Comparison of ENCODE assay signal across 8 cellular contexts in the genomic region with DNA sequence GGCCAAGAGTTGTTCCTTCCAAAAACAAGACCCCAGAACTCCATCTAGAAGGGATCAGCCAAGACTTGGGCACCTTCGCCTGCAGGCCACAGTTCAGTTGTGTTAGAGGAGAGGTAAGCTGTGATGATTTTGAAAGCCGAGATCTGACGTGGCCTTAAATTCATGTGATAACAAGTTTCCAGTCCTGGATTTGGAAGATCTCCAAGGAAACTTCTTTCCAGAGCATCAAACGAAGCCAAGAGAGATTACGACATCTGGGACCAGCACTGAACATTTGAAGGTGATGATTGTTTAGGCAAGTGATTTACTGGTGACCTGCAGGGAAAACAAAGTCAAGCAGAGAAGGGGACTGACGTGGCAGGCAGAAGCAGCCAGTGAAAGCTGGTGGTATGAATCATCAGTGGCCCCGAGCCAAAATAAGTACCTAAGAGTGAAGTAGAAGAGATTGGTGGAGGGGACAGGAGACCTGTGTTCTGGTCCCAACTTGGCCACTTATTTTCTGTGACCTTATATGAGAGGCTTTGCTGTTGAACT.
DNase-seq lines count a peak whose midpoint lies in the region; ATAC-seq and TF ChIP-seq lines count a peak whose summit lies in the region.

No MANE protein-coding gene starts in this region.

- TF ChIP-seq CTCF in RWPE1 (conservative IDR thresholded peaks at IDR 0.05; ENCODE audit: low read depth), result no peak
- no peak for TF ChIP-seq CTCF in MM.1S (IDR thresholded peaks at IDR 0.05; ENCODE audit: low read length)
- TF ChIP-seq CTCF in A673 (conservative IDR thresholded peaks at IDR 0.05; ENCODE audit: low read depth, low read length), result no peak

- H3K9me3 ChIP-seq in MM.1S (replicated peaks; ENCODE audit: insufficient read depth, low read length) (no peaks in the 10 kb centered on the region), A673 (ENCODE audit: low read depth, low read length, poor library complexity, severe bottlenecking) (no peaks in the 10 kb centered on the region)

- H3K27ac ChIP-seq in RWPE1 (peak overlapping the region; percentile 65), MM.1S (ENCODE audit: low read length) (no peak overlapping the region), A673 (ENCODE audit: low read depth, low read length, poor library complexity, severe bottlenecking) (no peak overlapping the region)

- DNase-seq in ELF-1 (ENCODE audit: low read depth, low spot score), result peak; percentile 29
- DNase-seq in HCEC 1CT, result peak; percentile 92
- peak; percentile 86 for DNase-seq in RWPE1 (ENCODE audit: low spot score)
- DNase-seq in iris pigment epithelial cell (ENCODE audit: low read depth), result peak; percentile 89
- DNase-seq in MM.1S, result no peak
- DNase-seq in GF-D8 (lab: John Stamatoyannopoulos, UW), result no peak
- no peak for DNase-seq in A673 (ENCODE audit: low spot score)

- H3K4me1 ChIP-seq in MM.1S (ENCODE audit: low read length) (no peaks in the 10 kb centered on the region), A673 (ENCODE audit: insufficient read depth, low read length, poor library complexity, severe bottlenecking) (no peaks in the 10 kb centered on the region)

- POLR2A ChIA-PET in RWPE1 (lab: Yijun Ruan, JAX; ENCODE audit: low non-redundant PET) (no interaction called here), A673 (lab: Charles Lee; ENCODE audit: low non-redundant PET) (no interaction called here)

- H3F3A ChIP-seq in MM.1S (ENCODE audit: insufficient read depth, low read length), result no peaks in the 10 kb centered on the region

- H3K9me2 ChIP-seq in MM.1S (replicated peaks; ENCODE audit: insufficient read depth, low read length), result no peaks in the 10 kb centered on the region

- CTCF ChIA-PET in RWPE1 (lab: Yijun Ruan, JAX), result interaction anchor here (0.7 kb wide), 1 partner anchor 12 kb away, joined by 3 read pairs; no protein-coding TSS in a partner anchor
- CTCF ChIA-PET in A673 (lab: Charles Lee), result no interaction called here

- no peak overlapping the region for H3K9ac ChIP-seq in MM.1S (ENCODE audit: low read length)

- no peaks in the 10 kb centered on the region for H3K27me3 ChIP-seq in MM.1S (replicated peaks; ENCODE audit: insufficient read depth, low read length)
- H3K27me3 ChIP-seq in A673 (replicated peaks; ENCODE audit: insufficient read depth, low read depth, low read length, poor library complexity), result no peaks in the 10 kb centered on the region

- no TSS peak for BruUV-seq in A673 (replicated peaks; lab: Mats Ljungman, UMichigan)

- H3K4me3 ChIP-seq in MM.1S (ENCODE audit: low read length), result no peak overlapping the region
- no peak overlapping the region for H3K4me3 ChIP-seq in A673 (ENCODE audit: low read depth, low read length, poor library complexity, severe bottlenecking)

- H3K4me2 ChIP-seq in MM.1S (ENCODE audit: low read depth, low read length), result no peak overlapping the region

- H3K79me2 ChIP-seq in MM.1S (ENCODE audit: low read length), result no peaks in the 10 kb centered on the region

- no peak overlapping the region for H2AFZ ChIP-seq in MM.1S (ENCODE audit: low read length)

- ATAC-seq in GM19324 (IDR thresholded peaks at IDR 0.05; ENCODE audit: low FRiP score, unreplicated experiment), result no peak

- H3K36me3 ChIP-seq in MM.1S (replicated peaks; ENCODE audit: insufficient read depth, low read length) (no peaks in the 10 kb centered on the region), A673 (ENCODE audit: insufficient read depth, low read length, poor library complexity, severe bottlenecking) (no peaks in the 10 kb centered on the region)

- intact Hi-C loops in A673 (cut with micrococcal nuclease; ENCODE audit: unreplicated experiment), result no loop called here

- no peaks in the 10 kb centered on the region for H4K20me1 ChIP-seq in MM.1S (ENCODE audit: insufficient read depth, low read length)

Comparison
In these comparisons a context has a peak if more than half of its experiments do, and no peak if none do; other contexts are left out.
1. DNase-seq: peak in ELF-1 (single experiment), HCEC 1CT (single experiment), RWPE1 (single experiment) and iris pigment epithelial cell (single experiment); none in MM.1S (single experiment), GF-D8 (single experiment) and A673 (single experiment).